1 cellular context compared by ENCODE assay signal in genomic region chr18:32091724-32092421, GRCh38.
TF ChIP-seq lines count a peak whose summit lies in the region.

TSS of gene RNF138 (plus strand) at chr18:32091874. CDS start at chr18:32092777, 903 bp downstream.

TF ChIP-seq in HepG2, 621 proteins besides CTCF, POLR2A, EP300 and RAD21 (continued from another document and continues in another):
- TF ChIP-seq MNT (IDR thresholded peaks at IDR 0.05) (no peak), ZNF574 (CRISPR knock-in tag; IDR thresholded peaks at IDR 0.05) (peak; percentile 52; the same call in 1 of the 2 replicates), ZBTB46 (CRISPR knock-in tag; IDR thresholded peaks at IDR 0.05; ENCODE audit: borderline replicate concordance) (no peak), DMTF1 (CRISPR knock-in tag; IDR thresholded peaks at IDR 0.05) (0 out of 2 replicates have a peak, but pooled peaks have one; percentile 60), RFXANK (CRISPR knock-in tag; IDR thresholded peaks at IDR 0.05) (no peak), ZNF550 (CRISPR knock-in tag; IDR thresholded peaks at IDR 0.05; ENCODE audit: borderline replicate concordance) (no peak), ZNF138 (CRISPR knock-in tag; IDR thresholded peaks at IDR 0.05; ENCODE audit: low read depth) (no peak), ZFP37 (CRISPR knock-in tag; IDR thresholded peaks at IDR 0.05; ENCODE audit: borderline replicate concordance) (peak; percentile 25; the same call in 1 of the 2 replicates), ZNF292 (CRISPR knock-in tag; IDR thresholded peaks at IDR 0.05; ENCODE audit: borderline replicate concordance, low read depth) (peak; percentile 50; the same call in 1 of the 2 replicates), THAP11 (CRISPR knock-in tag; IDR thresholded peaks at IDR 0.05) (peak; percentile 58; the same call in 1 of the 2 replicates), NR0B2 (CRISPR knock-in tag; IDR thresholded peaks at IDR 0.05) (0 out of 2 replicates have a peak, but pooled peaks have one; percentile 54), RBM22 (optimal IDR thresholded peaks at IDR 0.05; ENCODE audit: low read length) (no peak), KDM3A (CRISPR knock-in tag; IDR thresholded peaks at IDR 0.05; ENCODE audit: low read depth) (no peak), GPN1 (CRISPR knock-in tag; IDR thresholded peaks at IDR 0.05; ENCODE audit: borderline replicate concordance) (peak; percentile 64; the same call in 1 of the 2 replicates), SOX13 (IDR thresholded peaks at IDR 0.05) (no peak), SOX13 (CRISPR knock-in tag; conservative IDR thresholded peaks at IDR 0.05 in 1 of 2, IDR thresholded peaks at IDR 0.05 in 1 of 2) (peak in 1 of 2 experiments; percentile 30; a peak in 1 of 4 replicates), ZNF605 (CRISPR knock-in tag; IDR thresholded peaks at IDR 0.05) (peak; percentile 92), TAF15 (IDR thresholded peaks at IDR 0.05; ENCODE audit: low read depth, low read length, poor library complexity, severe bottlenecking) (peak; percentile 33), BHLHE40 (IDR thresholded peaks at IDR 0.05; ENCODE audit: low read length) (0 out of 2 replicates have a peak, but pooled peaks have one; percentile 14), HOXD1 (CRISPR knock-in tag; IDR thresholded peaks at IDR 0.05) (no peak), ARNTL (CRISPR knock-in tag; IDR thresholded peaks at IDR 0.05) (0 out of 2 replicates have a peak, but pooled peaks have one; percentile 50), ZNF878 (CRISPR knock-in tag; IDR thresholded peaks at IDR 0.05) (peak; percentile 82), ZNF10 (CRISPR knock-in tag; IDR thresholded peaks at IDR 0.05; ENCODE audit: borderline replicate concordance, low read depth) (no peak), PHF21A (CRISPR knock-in tag; IDR thresholded peaks at IDR 0.05) (peak; percentile 80), ZNF367 (CRISPR knock-in tag; IDR thresholded peaks at IDR 0.05; ENCODE audit: borderline replicate concordance) (no peak), ZNF563 (CRISPR knock-in tag; IDR thresholded peaks at IDR 0.05) (peak; percentile 84), CHD2 (IDR thresholded peaks at IDR 0.05; ENCODE audit: low read depth, low read length) (no peak), HOXA7 (CRISPR knock-in tag; IDR thresholded peaks at IDR 0.05) (0 out of 2 replicates have a peak, but pooled peaks have one; percentile 27), ZNF816 (CRISPR knock-in tag; IDR thresholded peaks at IDR 0.05; ENCODE audit: borderline replicate concordance) (no peak), PAXIP1 (CRISPR knock-in tag; conservative IDR thresholded peaks at IDR 0.05) (peak; percentile 20), MIER3 (CRISPR knock-in tag; IDR thresholded peaks at IDR 0.05; ENCODE audit: borderline replicate concordance) (no peak), NBN (conservative IDR thresholded peaks at IDR 0.05) (no peak), CHD4 (IDR thresholded peaks at IDR 0.05; ENCODE audit: borderline replicate concordance, low read length) (no peak), ATRX (CRISPR knock-in tag; IDR thresholded peaks at IDR 0.05; ENCODE audit: borderline replicate concordance) (no peak)
- TF ChIP-seq, protein P1, sequence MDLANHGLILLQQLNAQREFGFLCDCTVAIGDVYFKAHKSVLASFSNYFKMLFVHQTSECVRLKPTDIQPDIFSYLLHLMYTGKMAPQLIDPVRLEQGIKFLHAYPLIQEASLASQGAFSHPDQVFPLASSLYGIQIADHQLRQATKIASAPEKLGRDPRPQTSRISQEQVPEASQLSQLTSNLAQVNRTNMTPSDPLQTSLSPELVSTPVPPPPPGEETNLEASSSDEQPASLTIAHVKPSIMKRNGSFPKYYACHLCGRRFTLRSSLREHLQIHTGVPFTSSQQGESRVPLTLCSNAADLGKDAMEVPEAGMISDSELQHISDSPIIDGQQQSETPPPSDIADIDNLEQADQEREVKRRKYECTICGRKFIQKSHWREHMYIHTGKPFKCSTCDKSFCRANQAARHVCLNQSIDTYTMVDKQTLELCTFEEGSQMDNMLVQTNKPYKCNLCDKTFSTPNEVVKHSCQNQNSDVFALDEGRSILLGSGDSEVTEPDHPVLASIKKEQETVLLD (CRISPR knock-in tag; IDR thresholded peaks at IDR 0.05; ENCODE audit: low read depth) = peak; percentile 83; the same call in 1 of the 2 replicates
- TF ChIP-seq, protein P2, sequence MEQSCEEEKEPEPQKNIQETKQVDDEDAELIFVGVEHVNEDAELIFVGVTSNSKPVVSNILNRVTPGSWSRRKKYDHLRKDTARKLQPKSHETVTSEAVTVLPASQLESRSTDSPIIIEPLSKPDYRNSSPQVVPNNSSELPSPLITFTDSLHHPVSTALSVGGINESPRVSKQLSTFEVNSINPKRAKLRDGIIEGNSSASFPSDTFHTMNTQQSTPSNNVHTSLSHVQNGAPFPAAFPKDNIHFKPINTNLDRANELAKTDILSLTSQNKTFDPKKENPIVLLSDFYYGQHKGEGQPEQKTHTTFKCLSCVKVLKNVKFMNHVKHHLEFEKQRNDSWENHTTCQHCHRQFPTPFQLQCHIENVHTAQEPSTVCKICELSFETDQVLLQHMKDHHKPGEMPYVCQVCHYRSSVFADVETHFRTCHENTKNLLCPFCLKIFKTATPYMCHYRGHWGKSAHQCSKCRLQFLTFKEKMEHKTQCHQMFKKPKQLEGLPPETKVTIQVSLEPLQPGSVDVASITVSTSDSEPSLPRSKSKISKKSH (CRISPR knock-in tag; IDR thresholded peaks at IDR 0.05; ENCODE audit: borderline replicate concordance) = peak; percentile 45; the same call in 1 of the 2 replicates
- TF ChIP-seq, protein P3, sequence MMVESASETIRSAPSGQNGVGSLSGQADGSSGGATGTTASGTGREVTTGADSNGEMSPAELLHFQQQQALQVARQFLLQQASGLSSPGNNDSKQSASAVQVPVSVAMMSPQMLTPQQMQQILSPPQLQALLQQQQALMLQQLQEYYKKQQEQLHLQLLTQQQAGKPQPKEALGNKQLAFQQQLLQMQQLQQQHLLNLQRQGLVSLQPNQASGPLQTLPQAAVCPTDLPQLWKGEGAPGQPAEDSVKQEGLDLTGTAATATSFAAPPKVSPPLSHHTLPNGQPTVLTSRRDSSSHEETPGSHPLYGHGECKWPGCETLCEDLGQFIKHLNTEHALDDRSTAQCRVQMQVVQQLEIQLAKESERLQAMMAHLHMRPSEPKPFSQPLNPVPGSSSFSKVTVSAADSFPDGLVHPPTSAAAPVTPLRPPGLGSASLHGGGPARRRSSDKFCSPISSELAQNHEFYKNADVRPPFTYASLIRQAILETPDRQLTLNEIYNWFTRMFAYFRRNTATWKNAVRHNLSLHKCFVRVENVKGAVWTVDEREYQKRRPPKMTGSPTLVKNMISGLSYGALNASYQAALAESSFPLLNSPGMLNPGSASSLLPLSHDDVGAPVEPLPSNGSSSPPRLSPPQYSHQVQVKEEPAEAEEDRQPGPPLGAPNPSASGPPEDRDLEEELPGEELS (CRISPR knock-in tag; IDR thresholded peaks at IDR 0.05) = no peak
- TF ChIP-seq, protein P4, sequence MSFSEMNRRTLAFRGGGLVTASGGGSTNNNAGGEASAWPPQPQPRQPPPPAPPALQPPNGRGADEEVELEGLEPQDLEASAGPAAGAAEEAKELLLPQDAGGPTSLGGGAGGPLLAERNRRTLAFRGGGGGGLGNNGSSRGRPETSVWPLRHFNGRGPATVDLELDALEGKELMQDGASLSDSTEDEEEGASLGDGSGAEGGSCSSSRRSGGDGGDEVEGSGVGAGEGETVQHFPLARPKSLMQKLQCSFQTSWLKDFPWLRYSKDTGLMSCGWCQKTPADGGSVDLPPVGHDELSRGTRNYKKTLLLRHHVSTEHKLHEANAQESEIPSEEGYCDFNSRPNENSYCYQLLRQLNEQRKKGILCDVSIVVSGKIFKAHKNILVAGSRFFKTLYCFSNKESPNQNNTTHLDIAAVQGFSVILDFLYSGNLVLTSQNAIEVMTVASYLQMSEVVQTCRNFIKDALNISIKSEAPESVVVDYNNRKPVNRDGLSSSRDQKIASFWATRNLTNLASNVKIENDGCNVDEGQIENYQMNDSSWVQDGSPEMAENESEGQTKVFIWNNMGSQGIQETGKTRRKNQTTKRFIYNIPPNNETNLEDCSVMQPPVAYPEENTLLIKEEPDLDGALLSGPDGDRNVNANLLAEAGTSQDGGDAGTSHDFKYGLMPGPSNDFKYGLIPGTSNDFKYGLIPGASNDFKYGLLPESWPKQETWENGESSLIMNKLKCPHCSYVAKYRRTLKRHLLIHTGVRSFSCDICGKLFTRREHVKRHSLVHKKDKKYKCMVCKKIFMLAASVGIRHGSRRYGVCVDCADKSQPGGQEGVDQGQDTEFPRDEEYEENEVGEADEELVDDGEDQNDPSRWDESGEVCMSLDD (CRISPR knock-in tag; IDR thresholded peaks at IDR 0.05; ENCODE audit: borderline replicate concordance) = peak; percentile 32; the same call in 1 of the 2 replicates
